In genomic region chr14:19658706-19659105, GRCh38 we compare ENCODE assay signal across 5 cellular contexts. TPM values are rescaled to one million over a fixed set of nuclear protein-coding genes. Genes with fewer than 3 reads are reported as not detected.
"Had no signal": no experiment of that assay in that cellular context is flagged by ENCODE, and none has a peak within 500 bp of the region (broad histone marks: within the 10 kb centered on the region; RNA-seq: fewer than 3 reads in every experiment).

No MANE protein-coding gene starts in this region.

RNA-seq across cellular contexts. Expression of gene OR11H2, which starts 55.0 kb away (rescaled TPM):
- total RNA-seq: M059J, PC-3, Peyer's patch, Right ventricle myocardium superior, SJSA1 had no signal
